19 cellular contexts compared by ENCODE assay signal in genomic region chr1:230077011-230077410, GRCh38. TPM values are rescaled to one million over a fixed set of nuclear protein-coding genes. Genes with fewer than 3 reads are reported as not detected.
DNase-seq lines count a peak whose midpoint lies in the region; ATAC-seq, FAIRE-seq and TF ChIP-seq lines count a peak whose summit lies in the region.
"Had no signal": no experiment of that assay in that cellular context is flagged by ENCODE, and none has a peak within 500 bp of the region (broad histone marks: within the 10 kb centered on the region; RNA-seq: fewer than 3 reads in every experiment).

No MANE protein-coding gene starts in this region.

- H3K9me1 ChIP-seq in IMR-90 (ENCODE audit: insufficient read depth, low read length): peaks cover 52% of the 10 kb centered on the region

- dilution Hi-C loops in IMR-90 (cut with HindIII; ENCODE audit: low sequenced_read_pairs, unreplicated experiment): no loop called here

- TF ChIP-seq POLR2A in IMR-90 (IDR thresholded peaks at IDR 0.05; ENCODE audit: low read depth, low read length) (no peak), uterus (IDR thresholded peaks at IDR 0.05) (no peak)

- H3K79me1 ChIP-seq in IMR-90 (ENCODE audit: low read depth in 1 of 2, low read length in 2 of 2): peaks cover 32 to 92% of the 10 kb centered on the region in 2 experiments

- peak overlapping the region; percentile 57; the same call in 1 of the 2 replicates for H3K18ac ChIP-seq in IMR-90 (ENCODE audit: low read depth, low read length)

- H3K27me3 ChIP-seq in IMR-90 (ENCODE audit: control insufficient read depth, insufficient read depth, low read length): no peaks in the 10 kb centered on the region
- H3K27me3 ChIP-seq in astrocyte (ENCODE audit: insufficient read depth, low read length): no peaks in the 10 kb centered on the region
- H3K27me3 ChIP-seq in H7 (ENCODE audit: control insufficient read depth, insufficient read depth, low read length): no peaks in the 10 kb centered on the region
- no peaks in the 10 kb centered on the region for H3K27me3 ChIP-seq in uterus

- ATAC-seq in activated T-cell treated with anti-CD3 and anti-CD28 coated beads, Interleukin-2, amount 50 U/mL, for 72 hours (replicated peaks in 1 of 2): peak; percentile 55 to 68
- ATAC-seq in IMR-90 (ENCODE audit: low read depth): no peak
- peak; percentile 88 for ATAC-seq in stimulated activated naive CD8-positive, alpha-beta T cell treated with anti-CD3 and anti-CD28 coated beads, Interleukin-15, Interleukin-2, amounts not matched to agents 100 U/mL and 50 U/mL, for 24 hours
- ATAC-seq: left colon had no signal

- H3K4me2 ChIP-seq in IMR-90 (ENCODE audit: low read depth, low read length) (no peak overlapping the region; the same call in 1 of the 2 replicates), astrocyte (ENCODE audit: low read length) (peak overlapping the region; percentile 43)
- H3K4me2 ChIP-seq: KMS-11 had no signal

- peak overlapping the region; percentile 94 for H3K27ac Mint-ChIP-seq in activated T-cell treated with anti-CD3 and anti-CD28 coated beads, Interleukin-2, amount 50 U/mL, for 72 hours
- peak overlapping the region; percentile 90 for H3K27ac Mint-ChIP-seq in astrocyte (ENCODE audit: unreplicated experiment)

- CTCF ChIA-PET in IMR-90 (lab: Yijun Ruan, JAX): interaction anchor here (0.6 kb wide), 1 partner anchor 107 kb away, joined by 4 read pairs; no protein-coding TSS in a partner anchor

- H3K4ac ChIP-seq in IMR-90 (ENCODE audit: low read depth, low read length): peak overlapping the region; percentile 63; the same call in 1 of the 2 replicates

- no TSS peak for BruUV-seq in IMR-90 (replicated peaks; lab: Mats Ljungman, UMichigan)

- H3K14ac ChIP-seq in IMR-90 (replicated peaks; ENCODE audit: low read depth, low read length): peak overlapping the region; percentile 46

- no peak overlapping the region; a peak in 1 of 4 replicates for H4K8ac ChIP-seq in IMR-90 (ENCODE audit: low read depth in 2 of 2, low read length in 2 of 2)

- peak overlapping the region; percentile 10; the same call in 1 of the 2 replicates for H4K5ac ChIP-seq in IMR-90 (ENCODE audit: low read depth, low read length)

- H3K4me1 Mint-ChIP-seq in activated T-cell treated with anti-CD3 and anti-CD28 coated beads, Interleukin-2, amount 50 U/mL, for 72 hours (ENCODE audit: low read depth): peaks cover 75% of the 10 kb centered on the region
- peaks cover 84% of the 10 kb centered on the region for H3K4me1 Mint-ChIP-seq in astrocyte (ENCODE audit: low read depth, unreplicated experiment)

- H3K4me1 ChIP-seq in IMR-90 (ENCODE audit: control insufficient read depth, insufficient read depth, low read length) (peaks cover 30% of the 10 kb centered on the region), astrocyte (ENCODE audit: insufficient read depth, low read length) (peaks cover 43% of the 10 kb centered on the region), uterus (no peaks in the 10 kb centered on the region)

- H3K36me3 Mint-ChIP-seq in activated T-cell treated with anti-CD3 and anti-CD28 coated beads, Interleukin-2, amount 50 U/mL, for 72 hours (ENCODE audit: insufficient read depth in 2 of 2): peaks cover 5 to 6% of the 10 kb centered on the region in 2 donors
- H3K36me3 Mint-ChIP-seq in astrocyte (ENCODE audit: low read depth, unreplicated experiment): peaks cover 26% of the 10 kb centered on the region

- H2AK9ac ChIP-seq in IMR-90 (replicated peaks; ENCODE audit: low read depth, low read length, poor library complexity): no peak overlapping the region

- peak overlapping the region; percentile 52; the same call in 1 of the 2 replicates for H2BK20ac ChIP-seq in IMR-90 (ENCODE audit: low read depth, low read length)

- H3K4me3 ChIP-seq in IMR-90 (ENCODE audit: insufficient read depth, low read depth, low read length) (no peak overlapping the region), astrocyte (ENCODE audit: insufficient read depth, low read depth, low read length) (no peak overlapping the region), H7 (ENCODE audit: insufficient read depth, low read depth, low read length) (no peak overlapping the region), uterus (no peak overlapping the region)

- WGBS in IMR-90 (ENCODE audit: extremely low coverage in 2 of 2, insufficient read length in 1 of 2), 2 experiments: 87% methylated on average over 3 of the region's 3 CpGs; no CpG with 5 or more reads in 1 of the 2 experiments

- 0 out of 2 replicates have a peak overlapping the region, but pooled peaks have one; percentile 11 for H2BK120ac ChIP-seq in IMR-90 (ENCODE audit: low read depth, low read length)

- intact Hi-C loops in IMR-90 (cut with micrococcal nuclease): no loop called here
- intact Hi-C loops in uterus (cut with DNase I; ENCODE audit: low total_unique reads): no loop called here

- POLR2A ChIA-PET in IMR-90 (lab: Charles Lee; ENCODE audit: unreplicated experiment): no interaction called here

- H3K36me3 ChIP-seq in IMR-90 (ENCODE audit: control insufficient read depth, insufficient read depth, low read length) (peaks cover 6% of the 10 kb centered on the region; the same call in 1 of the 2 replicates), astrocyte (ENCODE audit: insufficient read depth, low read length) (no peaks in the 10 kb centered on the region), H7 (replicated peaks; ENCODE audit: control insufficient read depth, insufficient read depth, low read length) (no peaks in the 10 kb centered on the region), uterus (no peaks in the 10 kb centered on the region)

- H2AK5ac ChIP-seq in IMR-90 (ENCODE audit: low read depth, low read length): peak overlapping the region; percentile 56; the same call in 1 of the 2 replicates

- no peaks in the 10 kb centered on the region for H3K9me3 Mint-ChIP-seq in activated T-cell treated with anti-CD3 and anti-CD28 coated beads, Interleukin-2, amount 50 U/mL, for 72 hours
- H3K9me3 Mint-ChIP-seq in astrocyte (ENCODE audit: unreplicated experiment): no peaks in the 10 kb centered on the region
- H3K9me3 Mint-ChIP-seq: nephron progenitor cell had no signal

- no peak overlapping the region for H3K27ac ChIP-seq in IMR-90 (ENCODE audit: insufficient read depth, low read length)
- H3K27ac ChIP-seq in astrocyte (ENCODE audit: low read depth, low read length): peak overlapping the region; percentile 87
- H3K27ac ChIP-seq in uterus: no peak overlapping the region
- H3K27ac ChIP-seq: KMS-11, RWPE1 had no signal

- H4K20me1 ChIP-seq in IMR-90 (ENCODE audit: insufficient read depth, low read length) (peaks cover 62% of the 10 kb centered on the region), astrocyte (ENCODE audit: insufficient read depth, low read length) (peaks cover 49% of the 10 kb centered on the region)

- DNase-seq in activated T-cell treated with anti-CD3 and anti-CD28 coated beads, Interleukin-2, amount 50 U/mL, for 72 hours: peak in 1 of 2 donors; percentile 11
- DNase-seq in activated T-cell treated with anti-CD3 and anti-CD28 coated beads for 4 hours (no peak), IMR-90 (no peak), astrocyte (ENCODE audit: low read depth) (no peak), H7 (no peak), uterus (no peak)
- peak; percentile 45 for DNase-seq in stimulated activated naive CD8-positive, alpha-beta T cell treated with anti-CD3 and anti-CD28 coated beads, Interleukin-15, Interleukin-2, amounts not matched to agents 100 U/mL and 50 U/mL, for 24 hours
- DNase-seq: activated gamma-delta T cell treated with Interleukin-2 at 50 U/mL for 16 hours; effector memory CD4-positive, alpha-beta T cell; left colon; midbrain; NCI-H1105; NCI-H2081; NCI-H446 treated with DMSO at 0.1 percent for 48 hours; nephron progenitor cell; stimulated activated CD4-positive, alpha-beta T cell treated with anti-CD3 and anti-CD28 coated beads, Interleukin-4, amount 100 ng/mL, for 4 hours had no signal

- H3K23ac ChIP-seq in IMR-90 (ENCODE audit: low read depth, low read length): peak overlapping the region; percentile 45; the same call in 1 of the 2 replicates

- peak overlapping the region; percentile 55 to 77 for H3K4me3 Mint-ChIP-seq in activated T-cell treated with anti-CD3 and anti-CD28 coated beads, Interleukin-2, amount 50 U/mL, for 72 hours
- peak overlapping the region; percentile 28 for H3K4me3 Mint-ChIP-seq in astrocyte (ENCODE audit: unreplicated experiment)
- H3K4me3 Mint-ChIP-seq: nephron progenitor cell had no signal

- no peak overlapping the region for H4K91ac ChIP-seq in IMR-90 (ENCODE audit: insufficient read depth, low read depth, low read length)

- H3K79me2 ChIP-seq in astrocyte (ENCODE audit: insufficient read depth, low read length): peaks cover 100% of the 10 kb centered on the region

- no peak for TF ChIP-seq CTCF in IMR-90 (conservative IDR thresholded peaks at IDR 0.05; ENCODE audit: low read depth, low read length)
- TF ChIP-seq CTCF in astrocyte (IDR thresholded peaks at IDR 0.05; ENCODE audit: insufficient read depth, low read depth, low read length): no peak
- no peak for TF ChIP-seq CTCF in uterus (IDR thresholded peaks at IDR 0.05)

- H3K9ac ChIP-seq in IMR-90 (ENCODE audit: low read depth, low read length) (no peak overlapping the region), astrocyte (ENCODE audit: low read length) (peak overlapping the region; percentile 51)
- H3K9ac ChIP-seq: KMS-11 had no signal

- in situ Hi-C loops in IMR-90 (cut with MboI; ENCODE audit: low sequenced_read_pairs): loop anchor here (25.0 kb wide), 1 partner anchor 785 kb away; the partner anchor contains the start of gene C1orf198

- no peaks in the 10 kb centered on the region for H3K27me3 Mint-ChIP-seq in activated T-cell treated with anti-CD3 and anti-CD28 coated beads, Interleukin-2, amount 50 U/mL, for 72 hours (ENCODE audit: low read depth)
- no peaks in the 10 kb centered on the region for H3K27me3 Mint-ChIP-seq in astrocyte (ENCODE audit: low read depth, unreplicated experiment)

- peak overlapping the region; percentile 62 for H2BK5ac ChIP-seq in IMR-90 (ENCODE audit: low read depth, low read length, poor library complexity, severe bottlenecking)

- TF ChIP-seq RAD21 in IMR-90 (IDR thresholded peaks at IDR 0.05; ENCODE audit: low read length): no peak

- FAIRE-seq in astrocyte (lab: Jason Lieb, UNC): no peak
- FAIRE-seq: GM18507 had no signal

- H3K9me3 ChIP-seq in IMR-90 (ENCODE audit: control insufficient read depth, insufficient read depth, low read length) (no peaks in the 10 kb centered on the region), astrocyte (ENCODE audit: insufficient read depth, low read depth, low read length) (no peaks in the 10 kb centered on the region), uterus (no peaks in the 10 kb centered on the region)

- H2BK15ac ChIP-seq in IMR-90 (ENCODE audit: low read depth, low read length): 0 out of 3 replicates have a peak overlapping the region, but pooled peaks have one; percentile 12

- H2AFZ ChIP-seq in IMR-90 (replicated peaks; ENCODE audit: low read length, poor library complexity): no peak overlapping the region
- no peak overlapping the region for H2AFZ ChIP-seq in astrocyte (ENCODE audit: low read depth, low read length)

- H3K56ac ChIP-seq in IMR-90 (ENCODE audit: extremely low read depth, insufficient read depth, low read length): no peak overlapping the region

RNA-seq across cellular contexts. Expression of gene GALNT2, which starts 10.0 kb away (rescaled TPM):
- total RNA-seq in activated T-cell treated with anti-CD3 and anti-CD28 coated beads, Interleukin-2, amount 50 U/mL, for 72 hours: 10 to 100 TPM; 50.2 to 67.6 TPM
- total RNA-seq in IMR-90 (2012; rRNA removed) (50.4 and 58.6 TPM in 2 replicates), astrocyte (507 and 634 TPM in 2 replicates), uterus (10 to 100 TPM; 13.6 to 51.6 (median 39.6) TPM)
- 170 and 189 TPM in 2 replicates for polyA plus RNA-seq in IMR-90 (2012; rRNA removed)
- 173 and 231 TPM in 2 replicates for polyA plus RNA-seq in IMR-90 (2012; cell fraction: cytosol; rRNA removed)
- polyA plus RNA-seq in IMR-90 (2012; cell fraction: nucleus; rRNA removed; ENCODE audit: low replicate concordance): 130 and 137 TPM in 2 replicates
- total RNA-seq in H7 (2014; rRNA removed; shearing (Covaris generic)): 99.1 and 105 TPM in 2 replicates
